Comparison of ENCODE assay signal across 15 cellular contexts in genomic region chr3:172653004-172653403, GRCh38. TPM values are rescaled to one million over a fixed set of nuclear protein-coding genes. Genes with fewer than 3 reads are reported as not detected.
DNase-seq lines count a peak whose midpoint lies in the region; ATAC-seq and TF ChIP-seq lines count a peak whose summit lies in the region.
"Had no signal": no experiment of that assay in that cellular context is flagged by ENCODE, and none has a peak within 500 bp of the region (broad histone marks: within the 10 kb centered on the region; RNA-seq: fewer than 3 reads in every experiment).

No MANE protein-coding gene starts in this region.

- no peaks in the 10 kb centered on the region for H3K27me3 Mint-ChIP-seq in immature natural killer cell (ENCODE audit: low read depth in 3 of 3)
- H3K27me3 Mint-ChIP-seq: CD4-positive, alpha-beta T cell had no signal

- no peak for TF ChIP-seq RAD21 in HCT116 (IDR thresholded peaks at IDR 0.05; ENCODE audit: low read depth)

- 0 out of 2 replicates have a peak overlapping the region, but pooled peaks have one; percentile 13 for H3K4me2 ChIP-seq in BLaER1
- H3K4me2 ChIP-seq in HCT116 (ENCODE audit: low read length) = no peak overlapping the region
- H3K4me2 ChIP-seq: GM23338, SK-N-SH had no signal

- CTCF ChIA-PET in HCT116 (lab: Charles Lee) = interaction anchor here (1.3 kb wide), 1 partner anchor 20 kb away, joined by 3 read pairs; no protein-coding TSS in a partner anchor

- TF ChIP-seq CTCF in HCT116 (IDR thresholded peaks at IDR 0.05 in 2 of 3, conservative IDR thresholded peaks at IDR 0.05 in 1 of 3; ENCODE audit: borderline replicate concordance in 1 of 3, insufficient read depth in 1 of 3, low read depth in 2 of 3, low read length in 2 of 3) = no peak

- peak overlapping the region in 2 of 5 donors; percentile 13 to 48 for H3K4me3 Mint-ChIP-seq in immature natural killer cell
- H3K4me3 Mint-ChIP-seq: CD4-positive, alpha-beta T cell; GM23338 had no signal

- intact Hi-C loops in HCT116 (cut with micrococcal nuclease) = no loop called here

- TF ChIP-seq POLR2A in HCT116 (IDR thresholded peaks at IDR 0.05; ENCODE audit: borderline replicate concordance, extremely low read depth, insufficient read depth, insufficient read length) = no peak

- BruUV-seq in HCT116 (replicated peaks; lab: Mats Ljungman, UMichigan) = no TSS peak

- RAD21 ChIA-PET in HCT116 (lab: Charles Lee; ENCODE audit: low non-redundant PET in 1 of 2, low total read pairs in 2 of 2, uncharacterized antibody in 2 of 2, unreplicated experiment in 2 of 2) = no interaction called here

- no peak overlapping the region for H3K4me3 ChIP-seq in BLaER1
- H3K4me3 ChIP-seq in HCT116 (replicated peaks in 1 of 2; ENCODE audit: low read depth in 1 of 2, low read length in 2 of 2) = no peak overlapping the region
- H3K4me3 ChIP-seq: GM23338 had no signal

- H4K20me1 ChIP-seq in BLaER1 (no peaks in the 10 kb centered on the region), HCT116 (ENCODE audit: insufficient read depth) (no peaks in the 10 kb centered on the region)

- no peaks in the 10 kb centered on the region for H3K9me3 Mint-ChIP-seq in immature natural killer cell
- H3K9me3 Mint-ChIP-seq: CD4-positive, alpha-beta T cell; GM23338 had no signal

- H3K79me2 ChIP-seq in HCT116 (ENCODE audit: insufficient read depth, low read length) = peaks cover 14% of the 10 kb centered on the region

- peaks cover 21 to 31% of the 10 kb centered on the region in 2 donors for H3K4me1 Mint-ChIP-seq in immature natural killer cell

- no peaks in the 10 kb centered on the region for H3K9me3 ChIP-seq in BLaER1
- H3K9me3 ChIP-seq in HCT116 (ENCODE audit: control insufficient read depth in 1 of 2, insufficient read depth in 1 of 2, low read depth in 1 of 2, low read length in 2 of 2) = no peaks in the 10 kb centered on the region
- H3K9me3 ChIP-seq: SK-N-SH had no signal

- H3K9me2 ChIP-seq in HCT116 (ENCODE audit: insufficient read depth) = peaks cover 4% of the 10 kb centered on the region; the same call in 1 of the 2 replicates
- H3K9me2 ChIP-seq: SK-N-SH had no signal

- peaks cover 9% of the 10 kb centered on the region for H3K4me1 ChIP-seq in BLaER1
- peaks cover 37 to 43% of the 10 kb centered on the region in 2 experiments for H3K4me1 ChIP-seq in HCT116 (ENCODE audit: control insufficient read depth in 1 of 2, insufficient read depth in 2 of 2, low read length in 2 of 2)

- H3K27ac ChIP-seq in BLaER1 = no peak overlapping the region
- H3K27ac ChIP-seq in HCT116 (ENCODE audit: low read depth, low read length) = no peak overlapping the region

- H3K9ac ChIP-seq in BLaER1 = no peak overlapping the region
- no peak overlapping the region for H3K9ac ChIP-seq in HCT116 (ENCODE audit: low read length)
- H3K9ac ChIP-seq: SK-N-SH had no signal

- peak overlapping the region in 4 of 6 donors; percentile 6 to 82 (median 61) for H3K27ac Mint-ChIP-seq in immature natural killer cell
- H3K27ac Mint-ChIP-seq: CD4-positive, alpha-beta T cell; GM23338 had no signal

- no peaks in the 10 kb centered on the region for H3K27me3 ChIP-seq in BLaER1
- no peaks in the 10 kb centered on the region for H3K27me3 ChIP-seq in HCT116 (ENCODE audit: insufficient read depth, low read length)

- POLR2A ChIA-PET in HCT116 (lab: Charles Lee) = no interaction called here

- no peak for ATAC-seq in HCT116
- no peak for ATAC-seq in HG03457 (IDR thresholded peaks at IDR 0.05; ENCODE audit: unreplicated experiment)
- ATAC-seq: GM23338, Panc1, Right ventricle myocardium inferior had no signal

- peaks cover 3 to 16% (median 12%) of the 10 kb centered on the region in 3 donors for H3K36me3 Mint-ChIP-seq in immature natural killer cell

- no peak for DNase-seq in HCT116 (ENCODE audit: low read depth, low spot score)
- peak; percentile 89 for DNase-seq in NCI-H146 treated with DMSO at 0.1 percent for 48 hours (lab: John Stamatoyannopoulos, UW; ENCODE audit: unreplicated experiment)
- no peak for DNase-seq in immature natural killer cell
- no peak for DNase-seq in COLO829 (ENCODE audit: low spot score)
- no peak for DNase-seq in activated CD4-positive, alpha-beta T cell treated with anti-CD3 and anti-CD28 coated beads, Interleukin-2, amount 50 U/mL, for 48 hours
- no peak for DNase-seq in HUDEP-2 (lab: John Stamatoyannopoulos, UW; ENCODE audit: unreplicated experiment in 76 of 76)
- DNase-seq: CD4-positive, alpha-beta T cell; NCI-H1436; NCI-H510A treated with DMSO at 0.1 percent for 48 hours; SK-N-SH had no signal

- no peak overlapping the region for H2AFZ ChIP-seq in HCT116 (ENCODE audit: low read depth, low read length, poor library complexity, severe bottlenecking)
- H2AFZ ChIP-seq: GM23338 had no signal

- H3K36me3 ChIP-seq in BLaER1 (no peaks in the 10 kb centered on the region), HCT116 (ENCODE audit: control insufficient read depth in 1 of 2, insufficient read depth in 2 of 2, low read length in 2 of 2) (no peaks in the 10 kb centered on the region)

TF ChIP-seq in HCT116, 20 proteins besides CTCF, POLR2A, EP300 and RAD21:
- TF ChIP-seq ZBTB33 (IDR thresholded peaks at IDR 0.05; ENCODE audit: extremely low read depth, insufficient replicate concordance, low read length) (no peak), TCF7L2 (IDR thresholded peaks at IDR 0.05; ENCODE audit: borderline replicate concordance, extremely low read depth, insufficient read depth, insufficient read length) (peak; percentile 72)

RNA-seq across cellular contexts. Expression of gene NCEH1, which starts 57.9 kb away (rescaled TPM):
- 11.5 TPM for total RNA-seq in HCT116 (2021; ENCODE audit: unreplicated experiment)
- 7.3 and 8.3 TPM in 2 replicates for polyA plus RNA-seq in HCT116 (2012)
- 1 to 10 TPM; 3.0 to 7.1 (median 4.5) TPM for polyA plus RNA-seq in immature natural killer cell
